Comparison of ENCODE assay signal across 19 cellular contexts in genomic region chr1:173505401-173505800, GRCh38.
"Had no signal": no experiment of that assay in that cellular context is flagged by ENCODE, and none has a peak within 500 bp of the region (broad histone marks: within the 10 kb centered on the region; RNA-seq: fewer than 3 reads in every experiment).

No MANE protein-coding gene starts in this region.

- H3K4me1 ChIP-seq: foreskin keratinocyte, tibial artery, uterus had no signal

- H3K36me3 ChIP-seq: esophagus squamous epithelium, tibial artery, upper lobe of left lung, uterus had no signal

- DNase-seq: effector memory CD8-positive, alpha-beta T cell; esophagus squamous epithelium; foreskin keratinocyte; immature natural killer cell; left colon; mucosa of descending colon; naive thymus-derived CD8-positive, alpha-beta T cell; right cardiac atrium; small intestine; stimulated activated CD4-positive, alpha-beta T cell treated with anti-CD3 and anti-CD28 coated beads, Interleukin-4, amount 100 ng/mL, for 1 hour; stimulated activated CD8-positive, alpha-beta memory T cell treated with anti-CD3 and anti-CD28 coated beads, Interleukin-4, amount 100 ng/mL, for 48 hours; tibial artery; upper lobe of left lung; uterus had no signal

- H3K27me3 ChIP-seq: foreskin keratinocyte, tibial artery, upper lobe of left lung, uterus had no signal

- H3K27me3 Mint-ChIP-seq: dendritic cell treated with granulocyte-macrophage colony-stimulating factor and Interleukin-4, amounts not matched to agents 40 ng/mL and 50 ng/mL, for 4 days; effector memory CD8-positive, alpha-beta T cell; stimulated activated naive CD8-positive, alpha-beta T cell treated with anti-CD3 and anti-CD28 coated beads, Interleukin-15, Interleukin-2, amounts not matched to agents 100 ng/mL and 50 ng/mL, for 24 hours had no signal

- H3K4me3 Mint-ChIP-seq: dendritic cell treated with granulocyte-macrophage colony-stimulating factor and Interleukin-4, amounts not matched to agents 40 ng/mL and 50 ng/mL, for 4 days; effector memory CD8-positive, alpha-beta T cell; immature natural killer cell; naive thymus-derived CD8-positive, alpha-beta T cell; stimulated activated effector memory CD8-positive, alpha-beta T cell treated with anti-CD3 and anti-CD28 coated beads, Interleukin-12 subunit alpha, Interleukin-12 subunit beta, amount 100 ng/mL, for 72 hours; stimulated activated naive CD8-positive, alpha-beta T cell treated with anti-CD3 and anti-CD28 coated beads, Interleukin-15, Interleukin-2, amounts not matched to agents 100 ng/mL and 50 ng/mL, for 24 hours had no signal

- ATAC-seq: effector memory CD8-positive, alpha-beta T cell; foreskin keratinocyte; left colon; mucosa of descending colon; naive thymus-derived CD8-positive, alpha-beta T cell; right cardiac atrium; stimulated activated effector memory CD8-positive, alpha-beta T cell treated with anti-CD3 and anti-CD28 coated beads, Interleukin-12 subunit alpha, Interleukin-12 subunit beta, amount 100 ng/mL, for 72 hours had no signal

- FAIRE-seq: colon, keratinocyte, small intestine had no signal

- H3K9me3 ChIP-seq: esophagus squamous epithelium, mucosa of descending colon, tibial artery, upper lobe of left lung, uterus had no signal

- H3K27ac Mint-ChIP-seq: dendritic cell treated with granulocyte-macrophage colony-stimulating factor and Interleukin-4, amounts not matched to agents 40 ng/mL and 50 ng/mL, for 4 days; effector memory CD8-positive, alpha-beta T cell; immature natural killer cell; naive thymus-derived CD8-positive, alpha-beta T cell; stimulated activated effector memory CD8-positive, alpha-beta T cell treated with anti-CD3 and anti-CD28 coated beads, Interleukin-12 subunit alpha, Interleukin-12 subunit beta, amount 100 ng/mL, for 72 hours; stimulated activated naive CD8-positive, alpha-beta T cell treated with anti-CD3 and anti-CD28 coated beads, Interleukin-15, Interleukin-2, amounts not matched to agents 100 ng/mL and 50 ng/mL, for 24 hours had no signal

- H3K9me3 Mint-ChIP-seq: dendritic cell treated with granulocyte-macrophage colony-stimulating factor and Interleukin-4, amounts not matched to agents 40 ng/mL and 50 ng/mL, for 4 days; effector memory CD8-positive, alpha-beta T cell; immature natural killer cell; naive thymus-derived CD8-positive, alpha-beta T cell; stimulated activated effector memory CD8-positive, alpha-beta T cell treated with anti-CD3 and anti-CD28 coated beads, Interleukin-12 subunit alpha, Interleukin-12 subunit beta, amount 100 ng/mL, for 72 hours; stimulated activated naive CD8-positive, alpha-beta T cell treated with anti-CD3 and anti-CD28 coated beads, Interleukin-15, Interleukin-2, amounts not matched to agents 100 ng/mL and 50 ng/mL, for 24 hours had no signal

- H3K4me1 Mint-ChIP-seq: immature natural killer cell had no signal

- H3K27ac ChIP-seq: esophagus squamous epithelium, foreskin keratinocyte, tibial artery, upper lobe of left lung, uterus had no signal

- H3K36me3 Mint-ChIP-seq: immature natural killer cell; naive thymus-derived CD8-positive, alpha-beta T cell; stimulated activated effector memory CD8-positive, alpha-beta T cell treated with anti-CD3 and anti-CD28 coated beads, Interleukin-12 subunit alpha, Interleukin-12 subunit beta, amount 100 ng/mL, for 72 hours had no signal

- H3K4me3 ChIP-seq: esophagus squamous epithelium, mucosa of descending colon, tibial artery, upper lobe of left lung, uterus had no signal
